8 cellular contexts compared by ENCODE assay signal in genomic region chr2:167128130-167128529, GRCh38.
"Had no signal": no experiment of that assay in that cellular context is flagged by ENCODE, and none has a peak within 500 bp of the region (broad histone marks: within the 10 kb centered on the region; RNA-seq: fewer than 3 reads in every experiment).

No MANE protein-coding gene starts in this region.

- FAIRE-seq: HTR-8/SVneo, K562 had no signal

- H3K27me3 Mint-ChIP-seq: IgD-negative memory B cell had no signal

- H3K27ac ChIP-seq: HL-60, KMS-11 had no signal

- H3K9ac ChIP-seq: KMS-11 had no signal

- DNase-seq: Karpas-422, KBM-7, KG1 had no signal

- H3K4me2 ChIP-seq: KMS-11 had no signal

- H3K27ac Mint-ChIP-seq: IgD-negative memory B cell had no signal

- H3K4me1 Mint-ChIP-seq: IgD-negative memory B cell had no signal

- H3K4me3 Mint-ChIP-seq: IgD-negative memory B cell had no signal

- H3K4me3 ChIP-seq: K562 had no signal

- H3K36me3 Mint-ChIP-seq: IgD-negative memory B cell had no signal

- ATAC-seq: K562 had no signal
